22 cellular contexts compared by ENCODE assay signal in the genomic region with DNA sequence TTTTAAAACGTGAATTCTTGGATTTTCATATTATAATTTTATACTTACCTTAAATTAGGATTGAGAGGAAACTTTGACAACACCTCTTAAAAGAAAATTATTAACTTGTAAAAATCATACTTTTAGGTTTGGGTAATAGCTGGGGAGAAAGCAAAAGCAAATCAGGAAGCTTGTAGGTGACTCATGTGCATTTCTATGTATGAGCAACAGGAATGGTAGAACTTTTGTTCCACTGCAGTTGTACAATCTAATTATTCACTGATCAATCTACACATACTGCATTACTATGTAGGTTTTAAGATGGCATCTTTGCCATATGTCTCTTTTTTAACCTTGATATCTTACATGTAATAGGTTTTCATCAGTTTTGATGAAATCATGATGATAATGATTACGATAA.
DNase-seq lines count a peak whose midpoint lies in the region; ATAC-seq and TF ChIP-seq lines count a peak whose summit lies in the region.
"Had no signal": no experiment of that assay in that cellular context is flagged by ENCODE, and none has a peak within 500 bp of the region (broad histone marks: within the 10 kb centered on the region; RNA-seq: fewer than 3 reads in every experiment).

No MANE protein-coding gene starts in this region.

- ATAC-seq in HG02840 (IDR thresholded peaks at IDR 0.05; ENCODE audit: low FRiP score, unreplicated experiment) (no peak), GM19328 (IDR thresholded peaks at IDR 0.05; ENCODE audit: unreplicated experiment) (no peak)
- ATAC-seq: lower lobe of right lung had no signal

- H3K27me3 ChIP-seq in ascending aorta: no peaks in the 10 kb centered on the region
- H3K27me3 ChIP-seq: thyroid gland had no signal

- H3K4me1 ChIP-seq in ascending aorta: peaks cover 0 to 54% of the 10 kb centered on the region in 2 donors
- H3K4me1 ChIP-seq: thyroid gland had no signal

- H3K4me3 ChIP-seq in ascending aorta (no peak overlapping the region), fibroblast of the aortic adventitia (ENCODE audit: low read depth, low read length) (no peak overlapping the region)
- H3K4me3 ChIP-seq: coronary artery, lower lobe of right lung, thyroid gland had no signal

- H3K27ac ChIP-seq in ascending aorta: peak overlapping the region; percentile 62 to 66
- H3K27ac ChIP-seq: coronary artery, lower lobe of right lung, thyroid gland had no signal

- intact Hi-C loops in ascending aorta (cut with DNase I): no loop called here

- H3K36me3 ChIP-seq in ascending aorta: no peaks in the 10 kb centered on the region
- H3K36me3 ChIP-seq: lower lobe of right lung, thyroid gland had no signal

- no peaks in the 10 kb centered on the region for H3K9me3 ChIP-seq in ascending aorta
- H3K9me3 ChIP-seq: lower lobe of right lung, thyroid gland had no signal

- TF ChIP-seq CTCF in ascending aorta (IDR thresholded peaks at IDR 0.05) (no peak), fibroblast of the aortic adventitia (IDR thresholded peaks at IDR 0.05; ENCODE audit: insufficient read depth, low read length) (no peak)

- DNase-seq in HS-27A (ENCODE audit: low read depth) (peak; percentile 3), ascending aorta (ENCODE audit: low spot score in 2 of 2) (no peak), fibroblast of the aortic adventitia (ENCODE audit: low read depth) (peak; percentile 49), HUDEP-2 (lab: John Stamatoyannopoulos, UW; ENCODE audit: unreplicated experiment in 76 of 76) (no peak), CD1c-positive myeloid dendritic cell (ENCODE audit: extremely low spot score) (no peak)
- DNase-seq: activated B cell treated with CpG ODN at 0.5 μM for 24 hours; activated CD4-positive, alpha-beta memory T cell treated with anti-CD3 and anti-CD28 coated beads, Interleukin-2, amount 10 ng/mL, durations not matched to agents 7 days and 5 days; activated effector memory CD4-positive, alpha-beta T cell treated with Interleukin-2 at 50 U/mL for 16 hours; activated naive CD8-positive, alpha-beta T cell treated with anti-CD3 and anti-CD28 coated beads, Interleukin-2, amount 10 ng/mL, durations not matched to agents 7 days and 5 days; DMS53; endodermal cell; KBM-7; lower lobe of right lung; NCI-H2171; NCI-H526 treated with DMSO at 0.1 percent for 48 hours; small intestine; stimulated activated CD4-positive, alpha-beta T cell treated with anti-CD3 and anti-CD28 coated beads, Interleukin-2, amount 100 ng/mL, for 48 hours; stimulated activated naive CD4-positive, alpha-beta T cell treated with Interleukin-2 at 50 U/mL for 16 hours; thyroid gland had no signal

Comparison
In these comparisons a context has a peak if more than half of its experiments do, and no peak if none do; other contexts are left out.
1. DNase-seq: peak in HS-27A (single experiment) and fibroblast of the aortic adventitia (single experiment); none in ascending aorta (0 of 2), HUDEP-2 (0 of 76) and CD1c-positive myeloid dendritic cell (single experiment).